In the genomic region with DNA sequence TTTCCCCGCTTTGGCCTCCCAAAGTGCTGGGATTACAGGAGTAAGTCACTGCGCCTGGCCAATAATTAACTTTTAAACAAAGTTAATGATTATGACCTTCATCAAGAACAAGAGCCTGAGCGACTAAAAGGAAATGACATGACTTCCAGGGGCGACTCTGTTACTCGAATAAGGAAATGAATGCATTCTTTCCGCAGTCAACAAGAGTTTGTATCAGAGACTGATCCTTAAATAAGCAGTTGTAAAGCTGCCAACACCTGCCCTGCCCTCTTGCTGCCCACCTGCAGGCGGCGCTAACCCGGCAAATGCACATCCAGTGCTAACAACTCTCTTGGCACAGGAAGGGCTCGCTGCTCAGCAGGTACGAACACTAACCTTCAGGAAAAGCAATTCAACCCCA, we compare ENCODE assay signal across 1 cellular context.
TF ChIP-seq lines count a peak whose summit lies in the region.

No MANE protein-coding gene starts in this region.

TF ChIP-seq in GM23338, 12 proteins besides CTCF, POLR2A, EP300 and RAD21 (continued from another document):
- TF ChIP-seq, protein P1, sequence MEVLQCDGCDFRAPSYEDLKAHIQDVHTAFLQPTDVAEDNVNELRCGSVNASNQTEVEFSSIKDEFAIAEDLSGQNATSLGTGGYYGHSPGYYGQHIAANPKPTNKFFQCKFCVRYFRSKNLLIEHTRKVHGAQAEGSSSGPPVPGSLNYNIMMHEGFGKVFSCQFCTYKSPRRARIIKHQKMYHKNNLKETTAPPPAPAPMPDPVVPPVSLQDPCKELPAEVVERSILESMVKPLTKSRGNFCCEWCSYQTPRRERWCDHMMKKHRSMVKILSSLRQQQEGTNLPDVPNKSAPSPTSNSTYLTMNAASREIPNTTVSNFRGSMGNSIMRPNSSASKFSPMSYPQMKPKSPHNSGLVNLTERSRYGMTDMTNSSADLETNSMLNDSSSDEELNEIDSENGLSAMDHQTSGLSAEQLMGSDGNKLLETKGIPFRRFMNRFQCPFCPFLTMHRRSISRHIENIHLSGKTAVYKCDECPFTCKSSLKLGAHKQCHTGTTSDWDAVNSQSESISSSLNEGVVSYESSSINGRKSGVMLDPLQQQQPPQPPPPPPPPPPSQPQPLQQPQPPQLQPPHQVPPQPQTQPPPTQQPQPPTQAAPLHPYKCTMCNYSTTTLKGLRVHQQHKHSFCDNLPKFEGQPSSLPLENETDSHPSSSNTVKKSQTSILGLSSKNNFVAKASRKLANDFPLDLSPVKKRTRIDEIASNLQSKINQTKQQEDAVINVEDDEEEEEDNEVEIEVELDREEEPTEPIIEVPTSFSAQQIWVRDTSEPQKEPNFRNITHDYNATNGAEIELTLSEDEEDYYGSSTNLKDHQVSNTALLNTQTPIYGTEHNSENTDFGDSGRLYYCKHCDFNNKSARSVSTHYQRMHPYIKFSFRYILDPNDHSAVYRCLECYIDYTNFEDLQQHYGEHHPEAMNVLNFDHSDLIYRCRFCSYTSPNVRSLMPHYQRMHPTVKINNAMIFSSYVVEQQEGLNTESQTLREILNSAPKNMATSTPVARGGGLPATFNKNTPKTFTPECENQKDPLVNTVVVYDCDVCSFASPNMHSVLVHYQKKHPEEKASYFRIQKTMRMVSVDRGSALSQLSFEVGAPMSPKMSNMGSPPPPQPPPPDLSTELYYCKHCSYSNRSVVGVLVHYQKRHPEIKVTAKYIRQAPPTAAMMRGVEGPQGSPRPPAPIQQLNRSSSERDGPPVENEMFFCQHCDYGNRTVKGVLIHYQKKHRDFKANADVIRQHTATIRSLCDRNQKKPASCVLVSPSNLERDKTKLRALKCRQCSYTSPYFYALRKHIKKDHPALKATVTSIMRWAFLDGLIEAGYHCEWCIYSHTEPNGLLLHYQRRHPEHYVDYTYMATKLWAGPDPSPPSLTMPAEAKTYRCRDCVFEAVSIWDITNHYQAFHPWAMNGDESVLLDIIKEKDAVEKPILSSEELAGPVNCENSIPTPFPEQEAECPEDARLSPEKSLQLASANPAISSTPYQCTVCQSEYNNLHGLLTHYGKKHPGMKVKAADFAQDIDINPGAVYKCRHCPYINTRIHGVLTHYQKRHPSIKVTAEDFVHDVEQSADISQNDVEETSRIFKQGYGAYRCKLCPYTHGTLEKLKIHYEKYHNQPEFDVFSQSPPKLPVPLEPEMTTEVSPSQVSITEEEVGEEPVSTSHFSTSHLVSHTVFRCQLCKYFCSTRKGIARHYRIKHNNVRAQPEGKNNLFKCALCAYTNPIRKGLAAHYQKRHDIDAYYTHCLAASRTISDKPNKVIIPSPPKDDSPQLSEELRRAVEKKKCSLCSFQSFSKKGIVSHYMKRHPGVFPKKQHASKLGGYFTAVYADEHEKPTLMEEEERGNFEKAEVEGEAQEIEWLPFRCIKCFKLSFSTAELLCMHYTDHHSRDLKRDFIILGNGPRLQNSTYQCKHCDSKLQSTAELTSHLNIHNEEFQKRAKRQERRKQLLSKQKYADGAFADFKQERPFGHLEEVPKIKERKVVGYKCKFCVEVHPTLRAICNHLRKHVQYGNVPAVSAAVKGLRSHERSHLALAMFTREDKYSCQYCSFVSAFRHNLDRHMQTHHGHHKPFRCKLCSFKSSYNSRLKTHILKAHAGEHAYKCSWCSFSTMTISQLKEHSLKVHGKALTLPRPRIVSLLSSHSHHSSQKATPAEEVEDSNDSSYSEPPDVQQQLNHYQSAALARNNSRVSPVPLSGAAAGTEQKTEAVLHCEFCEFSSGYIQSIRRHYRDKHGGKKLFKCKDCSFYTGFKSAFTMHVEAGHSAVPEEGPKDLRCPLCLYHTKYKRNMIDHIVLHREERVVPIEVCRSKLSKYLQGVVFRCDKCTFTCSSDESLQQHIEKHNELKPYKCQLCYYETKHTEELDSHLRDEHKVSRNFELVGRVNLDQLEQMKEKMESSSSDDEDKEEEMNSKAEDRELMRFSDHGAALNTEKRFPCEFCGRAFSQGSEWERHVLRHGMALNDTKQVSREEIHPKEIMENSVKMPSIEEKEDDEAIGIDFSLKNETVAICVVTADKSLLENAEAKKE (CRISPR knock-in tag; IDR thresholded peaks at IDR 0.05) = no peak
- TF ChIP-seq CREB1 (CRISPR knock-in tag; IDR thresholded peaks at IDR 0.05; ENCODE audit: low read depth) (no peak), JUNB (IDR thresholded peaks at IDR 0.05; ENCODE audit: unreplicated experiment) (no peak), NANOG (IDR thresholded peaks at IDR 0.05; ENCODE audit: borderline replicate concordance) (no peak)
